5 cellular contexts compared by ENCODE assay signal in the genomic region with DNA sequence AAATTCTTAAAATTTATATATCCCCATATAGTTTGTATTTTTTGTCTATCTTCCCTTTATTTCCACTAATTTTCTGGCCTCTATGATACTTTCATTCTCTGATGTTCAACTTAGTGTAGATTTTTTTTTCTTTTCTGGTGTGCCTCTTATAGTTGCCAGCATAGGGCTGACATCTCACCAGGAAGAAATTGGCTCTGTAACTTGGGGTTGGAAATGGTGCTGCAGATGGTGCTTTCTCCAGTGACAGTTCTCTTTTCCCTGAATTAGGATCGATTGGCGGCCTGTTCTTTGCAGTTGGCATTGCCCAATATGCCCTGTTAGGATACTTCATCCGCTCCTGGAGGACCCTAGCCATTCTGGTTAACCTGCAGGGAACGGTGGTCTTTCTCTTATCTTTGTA.
"Had no signal": no experiment of that assay in that cellular context is flagged by ENCODE, and none has a peak within 500 bp of the region (broad histone marks: within the 10 kb centered on the region; RNA-seq: fewer than 3 reads in every experiment).

No MANE protein-coding gene starts in this region.

- ATAC-seq: GM23338, K562 had no signal

- H3K4me3 ChIP-seq: GM23338, K562 had no signal

- DNase-seq: H9, HCEC 1CT, IMR-90 had no signal
